12 cellular contexts compared by ENCODE assay signal in the genomic region with DNA sequence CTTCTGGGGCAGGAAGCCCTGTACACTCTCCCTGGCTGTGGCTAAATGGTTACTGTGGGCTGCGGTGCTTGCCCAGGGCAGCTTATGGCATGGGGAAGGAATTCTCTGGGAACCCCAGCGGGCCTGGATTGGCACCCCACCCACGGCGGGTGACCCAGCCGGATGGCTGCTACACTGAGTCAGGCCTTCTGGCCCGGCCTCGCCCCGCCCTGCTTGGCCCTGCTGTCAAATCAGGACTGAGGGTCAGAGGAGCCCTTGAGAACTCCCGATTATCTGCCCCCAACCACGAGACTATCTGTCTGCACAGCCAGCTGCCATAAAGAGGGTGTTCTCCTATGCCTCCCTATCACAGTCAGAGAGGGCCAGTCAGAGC. TPM values are rescaled to one million over a fixed set of nuclear protein-coding genes. Genes with fewer than 3 reads are reported as not detected.
DNase-seq lines count a peak whose midpoint lies in the region; ATAC-seq and TF ChIP-seq lines count a peak whose summit lies in the region.
"Had no signal": no experiment of that assay in that cellular context is flagged by ENCODE, and none has a peak within 500 bp of the region (broad histone marks: within the 10 kb centered on the region; RNA-seq: fewer than 3 reads in every experiment).

No MANE protein-coding gene starts in this region.

- H3K4me1 ChIP-seq in RWPE2 (ENCODE audit: insufficient read depth, poor library complexity, severe bottlenecking) (peaks cover 37% of the 10 kb centered on the region), rectal smooth muscle tissue (ENCODE audit: control insufficient read depth, insufficient read depth, low read length) (no peaks in the 10 kb centered on the region)

- DNase-seq in EL: peak; percentile 94
- no peak for DNase-seq in RWPE2 (ENCODE audit: low spot score)
- no peak for DNase-seq in NCI-H2107 (lab: John Stamatoyannopoulos, UW)
- no peak for DNase-seq in NCI-H1105 treated with DMSO at 0.1 percent for 48 hours (lab: John Stamatoyannopoulos, UW)
- DNase-seq: COR-L47, esophagus squamous epithelium, SHP77 had no signal

- H3K27ac ChIP-seq in RWPE2 (ENCODE audit: poor library complexity, severe bottlenecking) (peak overlapping the region; percentile 67), rectal smooth muscle tissue (ENCODE audit: low read depth, low read length) (peak overlapping the region; percentile 22)

- TF ChIP-seq CTCF in RWPE2 (IDR thresholded peaks at IDR 0.05; ENCODE audit: poor library complexity, severe bottlenecking): no peak

- ATAC-seq in RWPE2 (ENCODE audit: low read depth) (peak; percentile 80), esophagus mucosa (peak; percentile 62), HG03520 (IDR thresholded peaks at IDR 0.05; ENCODE audit: unreplicated experiment) (no peak), HG03039 (IDR thresholded peaks at IDR 0.05; ENCODE audit: unreplicated experiment) (no peak)
- ATAC-seq: left lobe of liver had no signal

- H3K36me3 ChIP-seq in RWPE2 (ENCODE audit: low read depth) (no peaks in the 10 kb centered on the region), rectal smooth muscle tissue (ENCODE audit: control insufficient read depth, insufficient read depth, low read length) (no peaks in the 10 kb centered on the region)
- H3K36me3 ChIP-seq: esophagus squamous epithelium had no signal

- H3K4me3 ChIP-seq in RWPE2 (ENCODE audit: severe bottlenecking) (no peak overlapping the region), rectal smooth muscle tissue (ENCODE audit: low read length) (no peak overlapping the region)
- H3K4me3 ChIP-seq: esophagus squamous epithelium had no signal

- H3K9ac ChIP-seq in rectal smooth muscle tissue (ENCODE audit: low read length): no peak overlapping the region

- H3K27me3 ChIP-seq in RWPE2 (ENCODE audit: insufficient read depth, poor library complexity, severe bottlenecking) (no peaks in the 10 kb centered on the region), rectal smooth muscle tissue (ENCODE audit: control insufficient read depth, insufficient read depth, low read length) (peaks cover 2% of the 10 kb centered on the region)

- H3K9me3 ChIP-seq in RWPE2 (ENCODE audit: severe bottlenecking): no peaks in the 10 kb centered on the region
- H3K9me3 ChIP-seq: esophagus squamous epithelium had no signal

RNA-seq across cellular contexts. Expression of gene ITPR3, which starts 7.3 kb away (rescaled TPM):
- 23.7 TPM for total RNA-seq in esophagus mucosa

RNA-seq across cellular contexts. Expression of gene BAK1, which starts 33.7 kb away (rescaled TPM):
- 33.5 TPM for total RNA-seq in esophagus mucosa

Comparison
In these comparisons a context has a peak if more than half of its experiments do, and no peak if none do; other contexts are left out.
1. ATAC-seq: peak in RWPE2 (single experiment) and esophagus mucosa (single experiment); none in HG03520 (single experiment) and HG03039 (single experiment).